Comparison of ENCODE assay signal across 8 cellular contexts in genomic region chr6:113857565-113858066, GRCh38.
A peak's percentile ranks its signal among the peaks of the same experiment; 100 is the strongest.
DNase-seq lines count a peak whose midpoint lies in the region; ATAC-seq and TF ChIP-seq lines count a peak whose summit lies in the region.

No MANE protein-coding gene starts in this region.

- peaks cover 8% of the 10 kb centered on the region for H3K4me1 ChIP-seq in parathyroid adenoma

- no peaks in the 10 kb centered on the region for H3K9me3 ChIP-seq in SK-N-MC (ENCODE audit: low read depth, low read length)
- no peaks in the 10 kb centered on the region for H3K9me3 ChIP-seq in parathyroid adenoma (ENCODE audit: control insufficient read depth, low read length)

- DNase-seq in activated CD4-positive, alpha-beta T cell treated with anti-CD3 and anti-CD28 coated beads for 48 hours = peak; percentile 12
- no peak for DNase-seq in activated CD4-positive, alpha-beta T cell treated with anti-CD3 and anti-CD28 coated beads, Interleukin-2, amount 50 U/mL, for 48 hours
- DNase-seq in SK-N-MC (ENCODE audit: low read depth, low spot score) (no peak), fibroblast of pulmonary artery (ENCODE audit: low read depth) (no peak), DMS79 (lab: John Stamatoyannopoulos, UW) (no peak), NCI-H2081 treated with DMSO at 0.1 percent for 48 hours (lab: John Stamatoyannopoulos, UW) (no peak)

- peak overlapping the region; percentile 92 for H2AFZ ChIP-seq in parathyroid adenoma

- H3K4me3 ChIP-seq in SK-N-MC (peak overlapping the region; percentile 93), fibroblast of pulmonary artery (replicated peaks; ENCODE audit: low read depth, low read length) (peak overlapping the region; percentile 100), parathyroid adenoma (ENCODE audit: low read depth, low read length) (peak overlapping the region; percentile 83)

- peak overlapping the region; percentile 93 for H3K4me2 ChIP-seq in parathyroid adenoma (ENCODE audit: low read length)

- H3K36me3 ChIP-seq in SK-N-MC (ENCODE audit: insufficient read depth, low read length) (peaks cover 17% of the 10 kb centered on the region), parathyroid adenoma (ENCODE audit: control insufficient read depth, insufficient read depth, low read length) (no peaks in the 10 kb centered on the region)

- TF ChIP-seq CTCF in fibroblast of pulmonary artery (IDR thresholded peaks at IDR 0.05; ENCODE audit: low read length, missing control alignments) (no peak), parathyroid adenoma (IDR thresholded peaks at IDR 0.05) (no peak)

- no peak for ATAC-seq in GM21737 (IDR thresholded peaks at IDR 0.05; ENCODE audit: unreplicated experiment)

- H3K9ac ChIP-seq in SK-N-MC (ENCODE audit: insufficient read length) (peak overlapping the region; percentile 93), parathyroid adenoma (peak overlapping the region; percentile 97)

- H3K27ac ChIP-seq in SK-N-MC (peak overlapping the region; percentile 62), parathyroid adenoma (peak overlapping the region; percentile 99)

- H3K27me3 ChIP-seq in parathyroid adenoma (ENCODE audit: control insufficient read depth, insufficient read depth, low read length) = no peaks in the 10 kb centered on the region

- peaks cover 4% of the 10 kb centered on the region for H3K79me2 ChIP-seq in parathyroid adenoma
